ENCODE assay signal across 8 cellular contexts in genomic region chr6:63572733-63573139, GRCh38. TPM values are rescaled to one million over a fixed set of nuclear protein-coding genes. Genes with fewer than 3 reads are reported as not detected.
DNase-seq lines count a peak whose midpoint lies in the region; ATAC-seq and TF ChIP-seq lines count a peak whose summit lies in the region.

No MANE protein-coding gene starts in this region.

- H3K9me3 ChIP-seq in muscle layer of colon (ENCODE audit: low read length): no peaks in the 10 kb centered on the region

- H3K4me1 ChIP-seq in muscle layer of colon (ENCODE audit: insufficient read depth, low read length): peaks cover 23% of the 10 kb centered on the region

- H3K9me3 Mint-ChIP-seq in effector memory CD8-positive, alpha-beta T cell: no peaks in the 10 kb centered on the region

- peaks cover 45% of the 10 kb centered on the region for H3K36me3 Mint-ChIP-seq in effector memory CD8-positive, alpha-beta T cell (ENCODE audit: insufficient read depth)

- TF ChIP-seq POLR2A in NB4 (IDR thresholded peaks at IDR 0.05; ENCODE audit: extremely low read depth, insufficient read length): no peak

- ATAC-seq in GM19438 (IDR thresholded peaks at IDR 0.05; ENCODE audit: low read depth, unreplicated experiment) (peak; percentile 7), GM19023 (IDR thresholded peaks at IDR 0.05; ENCODE audit: unreplicated experiment) (no peak), sciatic nerve (no peak)
- ATAC-seq in effector memory CD8-positive, alpha-beta T cell (replicated peaks): no peak

- intact Hi-C loops in sciatic nerve (cut with DNase I): no loop called here

- peaks cover 10 to 31% of the 10 kb centered on the region in 2 donors for H3K4me1 Mint-ChIP-seq in effector memory CD8-positive, alpha-beta T cell (ENCODE audit: low read depth in 2 of 2)

- DNase-seq in AG10803 (ENCODE audit: low read depth) (peak; percentile 6), NB4 (ENCODE audit: low read depth) (no peak), SW 1271 (lab: John Stamatoyannopoulos, UW) (no peak), sciatic nerve (ENCODE audit: low spot score) (no peak)
- no peak for DNase-seq in effector memory CD8-positive, alpha-beta T cell

- peak overlapping the region; percentile 83 for H3K4me3 ChIP-seq in AG10803 (ENCODE audit: low read length)
- peak overlapping the region; percentile 89 for H3K4me3 ChIP-seq in NB4 (ENCODE audit: low read depth, low read length)
- H3K4me3 ChIP-seq in muscle layer of colon (ENCODE audit: low read depth in 1 of 2, low read length in 2 of 2): peak overlapping the region; percentile 88 to 98

- H3K9ac ChIP-seq in muscle layer of colon (ENCODE audit: low read length): peak overlapping the region; percentile 39

- TF ChIP-seq CTCF in AG10803 (conservative IDR thresholded peaks at IDR 0.05; ENCODE audit: low read length) (no peak), NB4 (IDR thresholded peaks at IDR 0.05; ENCODE audit: low read depth, low read length) (no peak)

- H3K27ac Mint-ChIP-seq in effector memory CD8-positive, alpha-beta T cell: peak overlapping the region; percentile 95 to 99

- no peaks in the 10 kb centered on the region for H3K27me3 Mint-ChIP-seq in effector memory CD8-positive, alpha-beta T cell

- no peaks in the 10 kb centered on the region for H3K27me3 ChIP-seq in muscle layer of colon (ENCODE audit: control insufficient read depth in 1 of 2, insufficient read depth in 2 of 2, low read length in 2 of 2)

- peaks cover 11% of the 10 kb centered on the region for H3K36me3 ChIP-seq in muscle layer of colon (ENCODE audit: insufficient read depth, low read length)

- peak overlapping the region; percentile 82 to 91 for H3K4me3 Mint-ChIP-seq in effector memory CD8-positive, alpha-beta T cell

- peak overlapping the region; percentile 100 for H3K27ac ChIP-seq in muscle layer of colon (ENCODE audit: low read depth, low read length)

RNA-seq across cellular contexts. Expression of gene PTP4A1, which starts 0.5 kb away (rescaled TPM):
- 39.1 TPM for total RNA-seq in sciatic nerve
